21 cellular contexts compared by ENCODE assay signal in the genomic region with DNA sequence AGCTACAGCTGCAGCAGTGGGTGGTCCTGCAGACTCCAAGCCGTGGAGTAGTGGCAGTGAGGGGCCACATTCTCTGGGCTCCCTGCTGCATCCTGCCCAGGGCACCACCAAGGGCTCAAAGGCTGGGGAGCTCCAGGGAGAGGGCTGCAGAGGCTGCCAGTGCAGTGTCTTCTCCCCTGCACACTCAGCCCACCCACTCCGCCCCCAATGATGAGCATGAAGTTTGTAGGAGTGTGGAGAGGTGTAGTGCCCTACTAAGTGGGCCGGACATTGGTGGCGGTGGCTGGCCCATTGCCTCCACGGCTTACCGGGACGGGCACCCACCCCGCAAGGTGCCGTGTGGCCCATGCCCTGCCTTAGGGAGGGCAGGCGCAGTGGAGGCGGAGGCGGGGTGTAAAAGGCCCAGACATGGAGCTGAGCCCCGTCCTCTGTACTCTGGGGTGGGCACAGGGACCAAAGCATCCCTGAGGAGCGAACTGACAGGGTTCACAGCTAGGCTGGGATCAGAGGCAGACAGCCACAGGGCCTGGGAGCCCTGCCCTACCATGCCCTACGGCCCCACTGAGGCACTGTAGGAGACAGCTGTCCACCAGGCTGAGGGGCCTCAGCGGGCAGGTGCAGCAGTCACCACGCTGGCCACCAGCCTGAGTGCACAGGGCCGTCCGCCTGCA. TPM values are rescaled to one million over a fixed set of nuclear protein-coding genes. Genes with fewer than 3 reads are reported as not detected.
DNase-seq lines count a peak whose midpoint lies in the region; ATAC-seq, FAIRE-seq and TF ChIP-seq lines count a peak whose summit lies in the region.
"Had no signal": no experiment of that assay in that cellular context is flagged by ENCODE, and none has a peak within 500 bp of the region (broad histone marks: within the 10 kb centered on the region; RNA-seq: fewer than 3 reads in every experiment).

No MANE protein-coding gene starts in this region.

- no peak overlapping the region for H3K27ac Mint-ChIP-seq in endothelial cell (ENCODE audit: unreplicated experiment)

- H3K4me3 ChIP-seq in right atrium auricular region = no peak overlapping the region
- no peak overlapping the region for H3K4me3 ChIP-seq in kidney (ENCODE audit: low read length in 2 of 2)
- H3K4me3 ChIP-seq in osteoblast (ENCODE audit: insufficient read depth, low read length) = no peak overlapping the region

- H3K36me3 ChIP-seq in right atrium auricular region (no peaks in the 10 kb centered on the region), kidney (ENCODE audit: control insufficient read depth in 1 of 2, insufficient read depth in 2 of 2, low read length in 2 of 2) (no peaks in the 10 kb centered on the region), osteoblast (ENCODE audit: insufficient read depth, low read length) (no peaks in the 10 kb centered on the region)

- H3K4me1 Mint-ChIP-seq in endothelial cell (ENCODE audit: unreplicated experiment) = peaks cover 11% of the 10 kb centered on the region

- H3K9me3 ChIP-seq in right atrium auricular region = no peaks in the 10 kb centered on the region
- no peaks in the 10 kb centered on the region for H3K9me3 ChIP-seq in kidney (ENCODE audit: control insufficient read depth in 1 of 2, low read length in 2 of 2)
- no peaks in the 10 kb centered on the region for H3K9me3 ChIP-seq in osteoblast (ENCODE audit: low read depth, low read length)
- H3K9me3 ChIP-seq: Caco-2 had no signal

- H3K27ac ChIP-seq in right atrium auricular region (no peak overlapping the region), kidney (ENCODE audit: low read depth in 2 of 2, low read length in 2 of 2) (no peak overlapping the region), osteoblast (ENCODE audit: low read depth, low read length) (no peak overlapping the region)
- H3K27ac ChIP-seq: HL-60 had no signal

- intact Hi-C loops in left ventricle myocardium superior (cut with micrococcal nuclease) (no loop called here), kidney (cut with DNase I) (no loop called here)

- peaks cover 14% of the 10 kb centered on the region for H3K27me3 Mint-ChIP-seq in endothelial cell (ENCODE audit: unreplicated experiment)

- H3K9me3 Mint-ChIP-seq in endothelial cell (ENCODE audit: unreplicated experiment) = no peaks in the 10 kb centered on the region

- TF ChIP-seq CTCF in right atrium auricular region (IDR thresholded peaks at IDR 0.05) (no peak), kidney (IDR thresholded peaks at IDR 0.05; ENCODE audit: borderline replicate concordance, extremely low read depth, insufficient read depth) (no peak), osteoblast (IDR thresholded peaks at IDR 0.05; ENCODE audit: extremely low read depth, low read depth, low read length) (no peak), endothelial cell (IDR thresholded peaks at IDR 0.05; ENCODE audit: unreplicated experiment) (no peak)

- no peak for FAIRE-seq in kidney (lab: Jason Lieb, UNC)
- FAIRE-seq: A204.1, GM12891 had no signal

- DNase-seq in left ventricle myocardium superior = peak; percentile 18
- no peak for DNase-seq in right atrium auricular region (ENCODE audit: low spot score)
- DNase-seq in kidney = peak; percentile 60
- peak; percentile 66 for DNase-seq in osteoblast (ENCODE audit: insufficient read length, low spot score, missing footprints)
- DNase-seq in activated CD8-positive, alpha-beta memory T cell treated with anti-CD3 and anti-CD28 coated beads, Interleukin-2, amount 50 U/mL, for 48 hours = no peak
- DNase-seq in stimulated activated CD4-positive, alpha-beta T cell treated with anti-CD3 and anti-CD28 coated beads, Interleukin-12 subunit alpha, Interleukin-12 subunit beta, amount 100 ng/mL, for 4 hours = no peak
- DNase-seq in endothelial cell (ENCODE audit: low spot score) = no peak
- DNase-seq in DMS79 (lab: John Stamatoyannopoulos, UW) = no peak
- DNase-seq: Caco-2, DMS53, KBM-7, NCI-H1092, NCI-H1694, NCI-H2107, NCI-H226, NCI-H748 treated with DMSO at 0.1 percent for 48 hours, PC-3 had no signal

- no peaks in the 10 kb centered on the region for H3K79me2 ChIP-seq in osteoblast (ENCODE audit: insufficient read depth, low read length)

- H3K4me1 ChIP-seq in right atrium auricular region (peaks cover 0 to 65% of the 10 kb centered on the region in 2 donors), kidney (ENCODE audit: control insufficient read depth in 1 of 2, insufficient read depth in 1 of 2, low read depth in 1 of 2, low read length in 2 of 2) (peaks cover 13 to 32% of the 10 kb centered on the region in 2 donors), osteoblast (ENCODE audit: insufficient read depth, low read length) (peaks cover 29% of the 10 kb centered on the region)
- H3K4me1 ChIP-seq: Caco-2 had no signal

- no peak for ATAC-seq in left ventricle myocardium superior
- ATAC-seq: HCT116, PC-3 had no signal

- H3K4me2 ChIP-seq in osteoblast (ENCODE audit: insufficient read depth, low read length) = no peak overlapping the region

- no peak overlapping the region for H3K9ac ChIP-seq in kidney (ENCODE audit: low read length in 2 of 2)

- H4K20me1 ChIP-seq in osteoblast (ENCODE audit: insufficient read depth, low read length) = no peaks in the 10 kb centered on the region

- H3K27me3 ChIP-seq in right atrium auricular region (no peaks in the 10 kb centered on the region), osteoblast (ENCODE audit: insufficient read depth, low read length) (no peaks in the 10 kb centered on the region)

- H2AFZ ChIP-seq in osteoblast (ENCODE audit: low read length) = no peak overlapping the region

- no peak overlapping the region for H3K4me3 Mint-ChIP-seq in endothelial cell (ENCODE audit: unreplicated experiment)

- peaks cover 4% of the 10 kb centered on the region for H3K36me3 Mint-ChIP-seq in endothelial cell (ENCODE audit: low read depth, unreplicated experiment)

RNA-seq across cellular contexts. Expression of a gene that starts 18.9 kb away (rescaled TPM):
- 26.8 TPM for total RNA-seq in left ventricle myocardium superior
- 10 to 100 TPM; 16.7 to 35.8 TPM for total RNA-seq in right atrium auricular region
- total RNA-seq in kidney = 21.9 TPM
- polyA plus RNA-seq in kidney (ENCODE audit: insufficient read depth, low read depth, low replicate concordance) = 16.0 TPM
- 19.7 and 27.1 TPM in 2 replicates for total RNA-seq in osteoblast
- 67.3 TPM for total RNA-seq in endothelial cell (ENCODE audit: unreplicated experiment)

RNA-seq across cellular contexts. Expression of a gene that starts 23.2 kb away (rescaled TPM):
- total RNA-seq in left ventricle myocardium superior (71.5 TPM), right atrium auricular region (100 to 1,000 TPM in 1 of 2 donors, 10 to 100 TPM in 1; 95.2 to 101 TPM), kidney (27.7 TPM), osteoblast (41.8 and 43.8 TPM in 2 replicates), endothelial cell (ENCODE audit: unreplicated experiment) (15.3 TPM)
- 37.3 TPM for polyA plus RNA-seq in kidney (ENCODE audit: insufficient read depth, low read depth, low replicate concordance)

RNA-seq across cellular contexts. Expression of a gene that starts 56.1 kb away (rescaled TPM):
- total RNA-seq in left ventricle myocardium superior (42.4 TPM), right atrium auricular region (10 to 100 TPM; 16.2 to 18.4 TPM), kidney (28.6 TPM), osteoblast (19.5 and 21.5 TPM in 2 replicates), endothelial cell (ENCODE audit: unreplicated experiment) (23.0 TPM)
- 50.6 TPM for polyA plus RNA-seq in kidney (ENCODE audit: insufficient read depth, low read depth, low replicate concordance)

RNA-seq across cellular contexts. Expression of a gene that starts 56.1 kb away (rescaled TPM):
- total RNA-seq in left ventricle myocardium superior (83.4 TPM), right atrium auricular region (100 to 1,000 TPM; 142 to 195 TPM), kidney (118 TPM), osteoblast (220 and 288 TPM in 2 replicates), endothelial cell (ENCODE audit: unreplicated experiment) (49.0 TPM)
- polyA plus RNA-seq in kidney (ENCODE audit: insufficient read depth, low read depth, low replicate concordance) = 244 TPM

Comparison
In these comparisons a context has a peak if more than half of its experiments do, and no peak if none do; other contexts are left out.
1. DNase-seq: peak in left ventricle myocardium superior (single experiment), kidney (single experiment) and osteoblast (single experiment); none in right atrium auricular region (single experiment), activated CD8-positive, alpha-beta memory T cell treated with anti-CD3 and anti-CD28 coated beads, Interleukin-2, amount 50 U/mL, for 48 hours (single experiment), stimulated activated CD4-positive, alpha-beta T cell treated with anti-CD3 and anti-CD28 coated beads, Interleukin-12 subunit alpha, Interleukin-12 subunit beta, amount 100 ng/mL, for 4 hours (single experiment), endothelial cell (single experiment) and DMS79 (single experiment).